In genomic region chr9:87739546-87739945, GRCh38 we compare ENCODE assay signal across 29 cellular contexts.
"Had no signal": no experiment of that assay in that cellular context is flagged by ENCODE, and none has a peak within 500 bp of the region (broad histone marks: within the 10 kb centered on the region; RNA-seq: fewer than 3 reads in every experiment).

No MANE protein-coding gene starts in this region.

- H3K9me3 ChIP-seq: suprapubic skin, testis, thyroid gland, upper lobe of right lung, uterus had no signal

- FAIRE-seq: urothelium cell line had no signal

- H3K4me3 Mint-ChIP-seq: stimulated activated effector memory CD8-positive, alpha-beta T cell treated with anti-CD3 and anti-CD28 coated beads, Interleukin-12 subunit alpha, Interleukin-12 subunit beta, amount 100 ng/mL, for 72 hours; stimulated activated memory B cell treated with anti-CD40 and anti-IgM and Interleukin-4, amounts not matched to agents 10 μg/mL and 1 μg/mL and 100 μg/mL, for 72 hours; stimulated activated naive B cell treated with anti-CD40 and anti-IgM and Interleukin-4, amounts not matched to agents 10 μg/mL and 1 μg/mL and 100 μg/mL, for 72 hours; stimulated activated naive CD8-positive, alpha-beta T cell treated with anti-CD3 and anti-CD28 coated beads, Interleukin-15, amount 100 ng/mL, for 72 hours; stimulated activated naive CD8-positive, alpha-beta T cell treated with anti-CD3 and anti-CD28 coated beads, Interleukin-15, Interleukin-2, amounts not matched to agents 100 ng/mL and 50 ng/mL, for 24 hours; type B pancreatic cell had no signal

- ATAC-seq: stimulated activated effector memory CD8-positive, alpha-beta T cell treated with anti-CD3 and anti-CD28 coated beads, Interleukin-12 subunit alpha, Interleukin-12 subunit beta, amount 100 ng/mL, for 72 hours; stimulated activated memory B cell treated with anti-CD40 and anti-IgM and Interleukin-4, amounts not matched to agents 10 μg/mL and 1 μg/mL and 100 μg/mL, for 72 hours; stimulated activated naive B cell treated with anti-CD40 and anti-IgM and Interleukin-4, amounts not matched to agents 10 μg/mL and 1 μg/mL and 100 μg/mL, for 72 hours; stimulated activated naive CD8-positive, alpha-beta T cell treated with anti-CD3 and anti-CD28 coated beads, Interleukin-15, amount 100 ng/mL, for 72 hours; stimulated activated naive CD8-positive, alpha-beta T cell treated with anti-CD3 and anti-CD28 coated beads, Interleukin-15, Interleukin-2, amounts not matched to agents 100 U/mL and 50 U/mL, for 24 hours; upper lobe of right lung had no signal

- H3K27ac Mint-ChIP-seq: stimulated activated effector memory CD8-positive, alpha-beta T cell treated with anti-CD3 and anti-CD28 coated beads, Interleukin-12 subunit alpha, Interleukin-12 subunit beta, amount 100 ng/mL, for 72 hours; stimulated activated memory B cell treated with anti-CD40 and anti-IgM and Interleukin-4, amounts not matched to agents 10 μg/mL and 1 μg/mL and 100 μg/mL, for 72 hours; stimulated activated naive B cell treated with anti-CD40 and anti-IgM and Interleukin-4, amounts not matched to agents 10 μg/mL and 1 μg/mL and 100 μg/mL, for 72 hours; stimulated activated naive CD8-positive, alpha-beta T cell treated with anti-CD3 and anti-CD28 coated beads, Interleukin-15, amount 100 ng/mL, for 72 hours; stimulated activated naive CD8-positive, alpha-beta T cell treated with anti-CD3 and anti-CD28 coated beads, Interleukin-15, Interleukin-2, amounts not matched to agents 100 ng/mL and 50 ng/mL, for 24 hours; type B pancreatic cell had no signal

- H3K27me3 ChIP-seq: stomach, testis, thyroid gland, tibial artery, tibial nerve, upper lobe of left lung, upper lobe of right lung, uterus, vagina had no signal

- H3K27me3 Mint-ChIP-seq: stimulated activated memory B cell treated with anti-CD40 and anti-IgM and Interleukin-4, amounts not matched to agents 10 μg/mL and 1 μg/mL and 100 μg/mL, for 72 hours; type B pancreatic cell had no signal

- H3K27ac ChIP-seq: stomach, suprapubic skin, testis, thoracic aorta, thyroid gland, tibial artery, tibial nerve, transverse colon, upper lobe of left lung, upper lobe of right lung, uterus, vagina had no signal

- H3K4me1 Mint-ChIP-seq: stimulated activated effector memory CD8-positive, alpha-beta T cell treated with anti-CD3 and anti-CD28 coated beads, Interleukin-12 subunit alpha, Interleukin-12 subunit beta, amount 100 ng/mL, for 72 hours; stimulated activated memory B cell treated with anti-CD40 and anti-IgM and Interleukin-4, amounts not matched to agents 10 μg/mL and 1 μg/mL and 100 μg/mL, for 72 hours; stimulated activated naive B cell treated with anti-CD40 and anti-IgM and Interleukin-4, amounts not matched to agents 10 μg/mL and 1 μg/mL and 100 μg/mL, for 72 hours; stimulated activated naive CD8-positive, alpha-beta T cell treated with anti-CD3 and anti-CD28 coated beads, Interleukin-15, amount 100 ng/mL, for 72 hours had no signal

- DNase-seq: stimulated activated CD4-positive, alpha-beta T cell treated with anti-CD3 and anti-CD28 coated beads, Interleukin-2, amount 100 ng/mL, for 48 hours; stimulated activated CD4-positive, alpha-beta T cell treated with anti-CD3 and anti-CD28 coated beads, Interleukin-4, amount 100 ng/mL, for 1 hour; stimulated activated CD4-positive, alpha-beta T cell treated with anti-CD3 and anti-CD28 coated beads, Interleukin-4, amount 100 ng/mL, for 24 hours; stimulated activated CD4-positive, alpha-beta T cell treated with anti-CD3 and anti-CD28 coated beads, Interleukin-4, amount 100 ng/mL, for 4 hours; stimulated activated CD8-positive, alpha-beta memory T cell treated with anti-CD3 and anti-CD28 coated beads, Interleukin-4, amount 100 ng/mL, for 48 hours; stimulated activated naive B cell treated with anti-CD40 and anti-IgM and Interleukin-4, amounts not matched to agents 10 μg/mL and 1 μg/mL and 100 μg/mL, for 72 hours; stimulated activated naive CD4-positive, alpha-beta T cell; stimulated activated naive CD4-positive, alpha-beta T cell treated with Interleukin-2 at 50 U/mL for 16 hours; stimulated activated naive CD8-positive, alpha-beta T cell treated with anti-CD3 and anti-CD28 coated beads, Interleukin-15, amount 100 ng/mL, for 72 hours; stimulated activated naive CD8-positive, alpha-beta T cell treated with anti-CD3 and anti-CD28 coated beads, Interleukin-15, Interleukin-2, amounts not matched to agents 100 U/mL and 50 U/mL, for 24 hours; stomach; substantia nigra; testis; thyroid gland; tibial artery; transverse colon; trophoblast cell; upper lobe of left lung; upper lobe of right lung; uterus had no signal

- H3K36me3 ChIP-seq: stomach, suprapubic skin, thoracic aorta, thyroid gland, tibial artery, tibial nerve, transverse colon, upper lobe of left lung, upper lobe of right lung, uterus, vagina had no signal

- H3K4me1 ChIP-seq: stomach, suprapubic skin, testis, thyroid gland, tibial artery, tibial nerve, transverse colon, upper lobe of left lung, upper lobe of right lung, uterus, vagina had no signal

- H3K36me3 Mint-ChIP-seq: stimulated activated effector memory CD8-positive, alpha-beta T cell treated with anti-CD3 and anti-CD28 coated beads, Interleukin-12 subunit alpha, Interleukin-12 subunit beta, amount 100 ng/mL, for 72 hours; stimulated activated memory B cell treated with anti-CD40 and anti-IgM and Interleukin-4, amounts not matched to agents 10 μg/mL and 1 μg/mL and 100 μg/mL, for 72 hours; stimulated activated naive B cell treated with anti-CD40 and anti-IgM and Interleukin-4, amounts not matched to agents 10 μg/mL and 1 μg/mL and 100 μg/mL, for 72 hours; type B pancreatic cell had no signal

- H3K4me3 ChIP-seq: stomach, suprapubic skin, testis, thoracic aorta, thyroid gland, tibial artery, tibial nerve, transverse colon, upper lobe of left lung, upper lobe of right lung, uterus, vagina had no signal
